In the genomic region with DNA sequence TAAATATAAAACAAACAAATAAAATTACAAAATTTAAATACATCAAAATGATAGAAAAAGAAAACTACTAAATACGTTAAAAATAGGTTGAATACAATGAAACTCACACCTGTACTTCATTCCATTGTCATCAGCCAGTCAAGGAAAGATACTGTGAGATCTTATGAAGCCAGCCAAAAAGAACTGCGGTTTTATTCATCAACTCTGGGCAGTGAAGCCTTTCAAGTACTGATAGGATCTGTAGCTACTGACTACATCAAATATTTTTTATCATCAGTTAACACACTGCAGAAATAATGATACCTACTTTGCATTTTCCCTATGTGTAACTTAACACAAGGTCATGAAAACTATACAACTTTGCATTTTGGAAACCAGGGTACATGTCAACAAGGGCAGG, we compare ENCODE assay signal across 17 cellular contexts. TPM values are rescaled to one million over a fixed set of nuclear protein-coding genes. Genes with fewer than 3 reads are reported as not detected.
A peak's percentile ranks its signal among the peaks of the same experiment; 100 is the strongest.
DNase-seq lines count a peak whose midpoint lies in the region; ATAC-seq lines count a peak whose summit lies in the region.
"Had no signal": no experiment of that assay in that cellular context is flagged by ENCODE, and none has a peak within 500 bp of the region (broad histone marks: within the 10 kb centered on the region; RNA-seq: fewer than 3 reads in every experiment).

No MANE protein-coding gene starts in this region.

- H3K27ac Mint-ChIP-seq in activated naive CD4-positive, alpha-beta T cell treated with anti-CD3 and anti-CD28 coated beads, Interleukin-2, amount 50 U/mL, for 24 hours = peak overlapping the region; percentile 66
- H3K27ac Mint-ChIP-seq: H9 had no signal

- ATAC-seq in Right ventricle myocardium inferior (no peak), GM19023 (IDR thresholded peaks at IDR 0.05; ENCODE audit: unreplicated experiment) (no peak)

- intact Hi-C loops in Right ventricle myocardium inferior (cut with DNase I) = no loop called here

- DNase-seq in activated naive CD4-positive, alpha-beta T cell treated with anti-CD3 and anti-CD28 coated beads, Interleukin-2, amount 50 U/mL, for 16 hours = no peak
- peak; percentile 48 for DNase-seq in OCI-M1 (lab: John Stamatoyannopoulos, UW)
- DNase-seq in central memory CD4-positive, alpha-beta T cell = peak; percentile 41
- DNase-seq in Right ventricle myocardium inferior (ENCODE audit: missing footprints) = no peak
- no peak for DNase-seq in COR-L47 (lab: John Stamatoyannopoulos, UW)
- DNase-seq in pons (ENCODE audit: low spot score) = no peak
- DNase-seq: activated T-cell treated with anti-CD3 and anti-CD28 coated beads, Interleukin-2, amount 50 U/mL, for 1 hour; amniotic stem cell; glutamatergic neuron; H9; IMR-90; NCI-H1930; NCI-H510A; sigmoid colon; upper lobe of right lung had no signal

- peaks cover 9% of the 10 kb centered on the region for H3K9me3 Mint-ChIP-seq in activated naive CD4-positive, alpha-beta T cell treated with anti-CD3 and anti-CD28 coated beads, Interleukin-2, amount 50 U/mL, for 24 hours

- H3K36me3 Mint-ChIP-seq in activated naive CD4-positive, alpha-beta T cell treated with anti-CD3 and anti-CD28 coated beads, Interleukin-2, amount 50 U/mL, for 24 hours = peaks cover 9% of the 10 kb centered on the region

- H3K4me1 Mint-ChIP-seq in activated naive CD4-positive, alpha-beta T cell treated with anti-CD3 and anti-CD28 coated beads, Interleukin-2, amount 50 U/mL, for 24 hours = peaks cover 45% of the 10 kb centered on the region
- H3K4me1 Mint-ChIP-seq: H9 had no signal

- H3K4me3 Mint-ChIP-seq in activated naive CD4-positive, alpha-beta T cell treated with anti-CD3 and anti-CD28 coated beads, Interleukin-2, amount 50 U/mL, for 24 hours = peak overlapping the region; percentile 45
- H3K4me3 Mint-ChIP-seq: H9 had no signal

- no peaks in the 10 kb centered on the region for H3K27me3 Mint-ChIP-seq in activated naive CD4-positive, alpha-beta T cell treated with anti-CD3 and anti-CD28 coated beads, Interleukin-2, amount 50 U/mL, for 24 hours

RNA-seq across cellular contexts. Expression of gene FAR2, which starts 46.3 kb away (rescaled TPM):
- 4.1 TPM for total RNA-seq in Right ventricle myocardium inferior

Comparison
In these comparisons a context has a peak if more than half of its experiments do, and no peak if none do; other contexts are left out.
1. DNase-seq: peak in OCI-M1 (single experiment) and central memory CD4-positive, alpha-beta T cell (single experiment); none in activated naive CD4-positive, alpha-beta T cell treated with anti-CD3 and anti-CD28 coated beads, Interleukin-2, amount 50 U/mL, for 16 hours (single experiment), Right ventricle myocardium inferior (single experiment), COR-L47 (single experiment) and pons (single experiment).